11 cellular contexts compared by ENCODE assay signal in the genomic region with DNA sequence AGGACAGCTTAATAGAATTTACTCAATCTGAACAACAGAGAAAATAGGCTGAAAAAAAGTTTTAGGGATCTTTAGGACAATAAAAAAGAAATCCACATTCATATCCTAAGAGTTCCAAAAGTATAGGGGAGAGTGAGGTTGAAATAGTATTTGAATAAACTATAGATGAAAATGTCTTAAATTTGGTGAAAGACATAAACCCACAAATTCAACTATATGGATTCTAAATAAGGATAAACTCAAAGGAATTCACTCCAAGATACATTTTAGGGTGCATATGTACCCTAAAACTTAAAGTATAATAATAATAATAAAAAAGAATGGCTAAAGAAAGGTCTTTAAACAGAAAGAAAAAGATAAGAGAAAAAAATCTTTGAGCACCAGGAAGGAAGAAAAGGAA.
"Had no signal": no experiment of that assay in that cellular context is flagged by ENCODE, and none has a peak within 500 bp of the region (broad histone marks: within the 10 kb centered on the region; RNA-seq: fewer than 3 reads in every experiment).

No MANE protein-coding gene starts in this region.

- H3K36me3 ChIP-seq: adrenal gland, ascending aorta, brain microvascular endothelial cell, breast epithelium, cardiac muscle cell had no signal

- ATAC-seq: activated naive CD4-positive, alpha-beta T cell treated with anti-CD3 and anti-CD28 coated beads, Interleukin-2, amount 50 U/mL, for 72 hours; activated naive CD8-positive, alpha-beta T cell treated with anti-CD3 and anti-CD28 coated beads, Interleukin-2, amount 50 U/mL, for 24 hours; activated T-cell treated with anti-CD3 and anti-CD28 coated beads, Interleukin-2, amount 50 U/mL, for 4 hours; activated T-cell treated with anti-CD3 and anti-CD28 coated beads, Interleukin-2, amount 50 U/mL, for 72 hours; activated T-helper 17 cell treated with anti-CD3 and anti-CD28 coated beads, Interleukin-2, amount 50 U/mL, for 72 hours; body of pancreas had no signal

- H3K4me1 ChIP-seq: adrenal gland, ascending aorta, body of pancreas, breast epithelium had no signal

- H3K9me3 ChIP-seq: adrenal gland, ascending aorta, body of pancreas, breast epithelium had no signal

- H3K27ac ChIP-seq: adrenal gland, ascending aorta, body of pancreas, brain microvascular endothelial cell, breast epithelium, cardiac muscle cell had no signal

- H3K4me3 ChIP-seq: adrenal gland, ascending aorta, body of pancreas, breast epithelium, cardiac muscle cell had no signal
